In the genomic region with DNA sequence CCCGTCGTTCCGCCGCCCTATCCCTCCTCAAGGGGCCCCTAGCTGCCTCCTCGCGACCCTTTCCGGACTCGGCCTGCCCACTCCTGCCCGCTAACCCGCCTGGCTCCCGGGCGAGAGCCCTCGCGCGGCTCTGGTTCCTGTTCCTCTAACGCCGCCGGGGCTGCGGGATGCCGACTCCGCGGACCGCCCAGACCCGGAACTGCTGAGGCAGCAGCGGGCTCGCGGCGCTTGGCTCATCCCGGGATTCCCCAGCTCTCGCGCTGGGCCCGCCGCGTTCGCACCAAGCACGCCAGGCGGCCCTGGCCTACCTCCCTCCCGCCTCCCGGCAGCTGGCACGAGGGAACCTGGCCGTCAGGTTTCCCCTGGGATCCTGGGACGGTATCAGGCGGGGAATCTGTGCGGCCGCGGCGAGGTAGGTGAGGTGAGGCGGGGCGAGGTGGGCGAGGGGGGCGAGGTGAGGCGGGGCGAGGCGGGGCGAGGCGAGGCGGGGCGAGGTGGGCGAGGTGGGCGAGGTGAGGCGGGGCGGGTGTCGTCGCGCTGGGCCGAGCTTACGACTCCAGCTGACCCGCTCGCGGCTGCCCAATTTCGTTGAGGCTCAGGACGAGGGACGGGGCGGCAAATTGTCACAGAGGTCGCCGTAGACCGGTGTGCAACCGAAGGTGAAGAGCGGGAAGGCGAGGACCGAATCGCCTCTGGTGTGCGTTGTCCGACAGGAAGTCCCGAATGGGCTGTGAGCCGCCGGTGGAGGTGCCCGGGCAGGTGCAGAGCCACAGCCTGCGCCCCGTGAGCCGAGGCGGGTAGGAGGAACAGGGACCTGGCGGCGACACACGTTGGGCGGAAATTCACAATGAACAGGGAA, we compare ENCODE assay signal across 8 cellular contexts. TPM values are rescaled to one million over a fixed set of nuclear protein-coding genes. Genes with fewer than 3 reads are reported as not detected.
DNase-seq lines count a peak whose midpoint lies in the region; ATAC-seq and TF ChIP-seq lines count a peak whose summit lies in the region.

A gene (minus strand): TSS at position 418 of the 859 bp plus-strand sequence. CDS start 10,364 bp downstream, outside the sequence.
A gene (plus strand): TSS at position 582 of the 859 bp plus-strand sequence. CDS start 1,082 bp downstream, outside the sequence.

- no peak for TF ChIP-seq EP300 in transverse colon (IDR thresholded peaks at IDR 0.05; ENCODE audit: low read depth)

- peak within 1 kb of the TSS; percentile 41 for H2AK5ac ChIP-seq in trophoblast cell (ENCODE audit: low read length)

- DNase-seq in DMS153 treated with DMSO at 0.1 percent for 48 hours (lab: John Stamatoyannopoulos, UW; ENCODE audit: unreplicated experiment) (peak; percentile 23), HT-29 (ENCODE audit: low spot score) (peak; percentile 92), cardiac muscle cell (ENCODE audit: low read depth in 1 of 2, low spot score in 1 of 2) (peak; percentile 82 to 89), trophoblast cell (peak; percentile 94 to 95), transverse colon (peak; percentile 88)
- DNase-seq in activated naive CD8-positive, alpha-beta T cell treated with anti-CD3 and anti-CD28 coated beads, Interleukin-2, amount 50 U/mL, for 16 hours (ENCODE audit: low read depth, low spot score) = peak; percentile 54

- H3K27ac ChIP-seq in SU-DHL-6 (ENCODE audit: low read depth, low read length) (peak within 1 kb of the TSS; percentile 93), cardiac muscle cell (peak within 1 kb of the TSS; percentile 13), trophoblast cell (ENCODE audit: low read depth, low read length) (peak within 1 kb of the TSS; percentile 77), transverse colon (peak within 1 kb of the TSS; percentile 95 to 97 (median 96))

- H3K18ac ChIP-seq in trophoblast cell (ENCODE audit: low read length) = peak within 1 kb of the TSS; percentile 95

- H3K79me1 ChIP-seq in trophoblast cell (ENCODE audit: low read length) = peaks cover 15% of the 10 kb centered on the region

- H3K4me1 ChIP-seq in cardiac muscle cell (ENCODE audit: low read depth) (peaks cover 3% of the 10 kb centered on the region), trophoblast cell (ENCODE audit: control insufficient read depth in 1 of 2, insufficient read depth in 2 of 2, low read length in 2 of 2) (peaks cover 5 to 6% of the 10 kb centered on the region in 2 experiments), transverse colon (peaks cover 3 to 28% (median 17%) of the 10 kb centered on the region in 4 donors)

- peak within 1 kb of the TSS; percentile 97 for H4K8ac ChIP-seq in trophoblast cell (ENCODE audit: low read depth, low read length)

- peaks cover 6% of the 10 kb centered on the region for H3K79me2 ChIP-seq in SU-DHL-6 (ENCODE audit: insufficient read depth, low read length)
- peaks cover 10% of the 10 kb centered on the region for H3K79me2 ChIP-seq in trophoblast cell (ENCODE audit: control insufficient read depth, insufficient read depth, low read length, poor library complexity)

- H2BK12ac ChIP-seq in trophoblast cell (ENCODE audit: low read length) = peak within 1 kb of the TSS; percentile 90

- H2BK5ac ChIP-seq in trophoblast cell (ENCODE audit: low read depth, low read length, poor library complexity) = peak within 1 kb of the TSS; percentile 84

- peaks cover 43% of the 10 kb centered on the region for H3F3A ChIP-seq in SU-DHL-6 (ENCODE audit: insufficient read depth)

- H3K4ac ChIP-seq in trophoblast cell (ENCODE audit: low read depth, low read length) = peak within 1 kb of the TSS; percentile 82

- H3K36me3 ChIP-seq in SU-DHL-6 (ENCODE audit: low read length) (peaks cover 5% of the 10 kb centered on the region; the same call in 1 of the 2 replicates), cardiac muscle cell (no peaks in the 10 kb centered on the region), trophoblast cell (ENCODE audit: control insufficient read depth in 1 of 2, insufficient read depth in 2 of 2, low read length in 2 of 2) (no peaks in the 10 kb centered on the region), transverse colon (no peaks in the 10 kb centered on the region)

- intact Hi-C loops in transverse colon (cut with DNase I; ENCODE audit: low total_unique reads) = loop anchor here (10.0 kb wide), 1 partner anchor 1085 kb away; no protein-coding TSS in a partner anchor

- H4K20me1 ChIP-seq in SU-DHL-6 (ENCODE audit: low read depth, low read length) = no peaks in the 10 kb centered on the region

- no peaks in the 10 kb centered on the region for H3K9me3 ChIP-seq in SU-DHL-6 (ENCODE audit: insufficient read depth, low read length)
- H3K9me3 ChIP-seq in cardiac muscle cell (ENCODE audit: low read depth) = no peaks in the 10 kb centered on the region
- no peaks in the 10 kb centered on the region for H3K9me3 ChIP-seq in trophoblast cell (ENCODE audit: insufficient read depth, low read depth, low read length)
- H3K9me3 ChIP-seq in transverse colon = no peaks in the 10 kb centered on the region

- TF ChIP-seq POLR2A in transverse colon (IDR thresholded peaks at IDR 0.05) = peak; percentile 95

- ATAC-seq in GM19467 (IDR thresholded peaks at IDR 0.05; ENCODE audit: unreplicated experiment) = peak; percentile 61

- H2BK120ac ChIP-seq in trophoblast cell (ENCODE audit: insufficient read depth, low read length, poor library complexity) = peak within 1 kb of the TSS; percentile 86

- H3K14ac ChIP-seq in trophoblast cell (ENCODE audit: low read length) = peak within 1 kb of the TSS; percentile 95

- peak within 1 kb of the TSS; percentile 91 for H4K91ac ChIP-seq in trophoblast cell (ENCODE audit: low read depth, low read length)

- H3K4me2 ChIP-seq in SU-DHL-6 (ENCODE audit: low read depth, low read length, poor library complexity, severe bottlenecking) (peak within 1 kb of the TSS; percentile 100), trophoblast cell (ENCODE audit: low read length) (peak within 1 kb of the TSS; percentile 71)

- H4K12ac ChIP-seq in trophoblast cell (ENCODE audit: low read depth, low read length) = peak within 1 kb of the TSS; percentile 94

- in situ Hi-C loops in transverse colon (cut with MboI; ENCODE audit: low pct_ligation_motif_present in 1 of 4, low pct_unique_long_range_greater_than_20kb in 1 of 4, low sequenced_read_pairs in 3 of 4) = loop anchor here in 1 of 4 donors (10.0 kb wide), 1 partner anchor 905 kb away; no protein-coding TSS in a partner anchor

- H3K23ac ChIP-seq in trophoblast cell (ENCODE audit: low read length) = no peak within 1 kb of the TSS

- no CpG with 5 or more reads among the region's 96 CpGs for WGBS in trophoblast cell (ENCODE audit: extremely low coverage, insufficient coverage, insufficient read length)
- WGBS in transverse colon (ENCODE audit: low coverage in 1 of 2), 2 donors = 0% methylated on average over 42 of the region's 96 CpGs; no CpG with 5 or more reads in 1 of the 2 donors

- H3K4me3 ChIP-seq in SU-DHL-6 (ENCODE audit: insufficient read depth, low read length, poor library complexity, severe bottlenecking) (peak within 1 kb of the TSS; percentile 97), cardiac muscle cell (peak within 1 kb of the TSS; percentile 59), trophoblast cell (ENCODE audit: low read depth, low read length) (peak within 1 kb of the TSS; percentile 89), transverse colon (peak within 1 kb of the TSS; percentile 73 to 93 (median 78))

- TF ChIP-seq CTCF in SU-DHL-6 (IDR thresholded peaks at IDR 0.05; ENCODE audit: insufficient read depth, low read length, poor library complexity, severe bottlenecking) (no peak), cardiac muscle cell (IDR thresholded peaks at IDR 0.05; ENCODE audit: low read depth, low read length) (no peak), transverse colon (IDR thresholded peaks at IDR 0.05) (peak in 1 of 5 experiments; percentile 10)

- no peaks in the 10 kb centered on the region for H3K9me2 ChIP-seq in SU-DHL-6 (replicated peaks; ENCODE audit: insufficient read depth, low read length)

- H2AFZ ChIP-seq in SU-DHL-6 (ENCODE audit: low read depth, low read length, severe bottlenecking) = peak within 1 kb of the TSS; percentile 89
- peak within 1 kb of the TSS; percentile 92 for H2AFZ ChIP-seq in trophoblast cell (ENCODE audit: insufficient read depth, low read length, poor library complexity)

- H3K9ac ChIP-seq in SU-DHL-6 (ENCODE audit: low read length) = peak within 1 kb of the TSS; percentile 96
- H3K9ac ChIP-seq in trophoblast cell (ENCODE audit: low read length) = peak within 1 kb of the TSS; percentile 81

- H3K27me3 ChIP-seq in SU-DHL-6 (ENCODE audit: low read length) = no peaks in the 10 kb centered on the region
- H3K27me3 ChIP-seq in cardiac muscle cell = peaks cover 25% of the 10 kb centered on the region
- no peaks in the 10 kb centered on the region for H3K27me3 ChIP-seq in trophoblast cell (ENCODE audit: insufficient read depth, low read length)
- H3K27me3 ChIP-seq in transverse colon = no peaks in the 10 kb centered on the region

RNA-seq across cellular contexts. Expression of the first gene that starts in this region (rescaled TPM):
- 0.31 and 1.1 TPM in 2 replicates for total RNA-seq in HT-29 (2014; rRNA removed; shearing (Covaris generic))
- total RNA-seq in cardiac muscle cell (1.6 and 4.1 TPM in 2 replicates), transverse colon (1 to 10 TPM in 2 of 4 donors, under 1 TPM in 1, not detected in 1; 0.60 to 9.5 (median 5.6) TPM)
- polyA plus RNA-seq in cardiac muscle cell = 6.1 and 8.0 TPM in 2 replicates
- polyA plus RNA-seq in trophoblast cell (2013) = 8.8 and 10.9 TPM in 2 replicates

RNA-seq across cellular contexts. Expression of the second gene that starts in this region (rescaled TPM):
- total RNA-seq in HT-29 (2014; rRNA removed; shearing (Covaris generic)) = 2.1 and 5.7 TPM in 2 replicates
- total RNA-seq in cardiac muscle cell (0.48 and 0.99 TPM in 2 replicates), transverse colon (10 to 100 TPM in 3 of 4 donors, 1 to 10 TPM in 1; 5.6 to 16.1 (median 11.8) TPM)
- polyA plus RNA-seq in cardiac muscle cell = 2.8 and 3.7 TPM in 2 replicates
- 3.9 and 4.0 TPM in 2 replicates for polyA plus RNA-seq in trophoblast cell (2013)

Comparison
In these comparisons a context has a peak if more than half of its experiments do, and no peak if none do; other contexts are left out.
1. Peak in every context shown above with its lines: DNase-seq, ATAC-seq, H3K4me3 ChIP-seq and H3K27ac ChIP-seq.
2. DNase-seq: peak in every context shown above with its lines; median percentile 94 in trophoblast cell; 92 in HT-29; 88 in transverse colon; 86 in cardiac muscle cell; 54 in activated naive CD8-positive, alpha-beta T cell treated with anti-CD3 and anti-CD28 coated beads, Interleukin-2, amount 50 U/mL, for 16 hours; 23 in DMS153 treated with DMSO at 0.1 percent for 48 hours.
3. H3K27ac ChIP-seq: peak in every context shown above with its lines; median percentile 96 in transverse colon; 93 in SU-DHL-6; 77 in trophoblast cell; 13 in cardiac muscle cell.